In genomic region chr12:64083285-64084210, GRCh38 we compare ENCODE assay signal across 8 cellular contexts.
A peak's percentile ranks its signal among the peaks of the same experiment; 100 is the strongest.
DNase-seq lines count a peak whose midpoint lies in the region; ATAC-seq and TF ChIP-seq lines count a peak whose summit lies in the region.

No MANE protein-coding gene starts in this region.

- no TSS peak for BruUV-seq in Caco-2 (replicated peaks; lab: Mats Ljungman, UMichigan)

- no peaks in the 10 kb centered on the region; the same call in 1 of the 2 replicates for H3K36me3 ChIP-seq in Caco-2 (ENCODE audit: control insufficient read depth, insufficient read depth, low read length)

- no peak for TF ChIP-seq CTCF in HFFc6 (IDR thresholded peaks at IDR 0.05)
- TF ChIP-seq CTCF in Caco-2 (IDR thresholded peaks at IDR 0.05; ENCODE audit: insufficient read depth in 1 of 2, low read depth in 1 of 2, low read length in 1 of 2, severe bottlenecking in 1 of 2, unreplicated experiment in 1 of 2): no peak

- H3K27ac ChIP-seq in angular gyrus (ENCODE audit: low read depth, low read length): peak overlapping the region; percentile 9

- CTCF ChIA-PET in Caco-2 (lab: Charles Lee): no interaction called here

- peak overlapping the region; percentile 69 for H3K27ac Mint-ChIP-seq in HFFc6
- no peak overlapping the region for H3K27ac Mint-ChIP-seq in Caco-2 (ENCODE audit: unreplicated experiment)

- H3K9me3 Mint-ChIP-seq in HFFc6 (no peaks in the 10 kb centered on the region), Caco-2 (ENCODE audit: unreplicated experiment) (no peaks in the 10 kb centered on the region)

- H3K27me3 Mint-ChIP-seq in HFFc6 (ENCODE audit: insufficient read depth) (no peaks in the 10 kb centered on the region; the same call in 1 of the 2 replicates), Caco-2 (ENCODE audit: insufficient read depth, unreplicated experiment) (no peaks in the 10 kb centered on the region)

- H3K4me1 ChIP-seq in Caco-2: peaks cover 19% of the 10 kb centered on the region

- POLR2A ChIA-PET in Caco-2 (lab: Charles Lee): no interaction called here

- H3K4me3 Mint-ChIP-seq in HFFc6 (peak overlapping the region; percentile 36; the same call in 1 of the 2 replicates), Caco-2 (ENCODE audit: unreplicated experiment) (no peak overlapping the region)

- ATAC-seq in HG03571 (IDR thresholded peaks at IDR 0.05; ENCODE audit: unreplicated experiment): no peak
- no peak for ATAC-seq in HG03469 (IDR thresholded peaks at IDR 0.05; ENCODE audit: unreplicated experiment)

- H3K4me1 Mint-ChIP-seq in HFFc6 (ENCODE audit: low read depth) (peaks cover 71% of the 10 kb centered on the region), Caco-2 (ENCODE audit: low read depth, unreplicated experiment) (peaks cover 14% of the 10 kb centered on the region)

- intact Hi-C loops in Caco-2 (cut with micrococcal nuclease; ENCODE audit: unreplicated experiment): loop anchor here (10.0 kb wide), 1 partner anchor 91 kb away; no protein-coding TSS in a partner anchor

- DNase-seq in HFFc6: peak; percentile 86
- peak; percentile 81 for DNase-seq in inferior parietal cortex (ENCODE audit: extremely low spot score)
- peak; percentile 90 for DNase-seq in superior temporal gyrus (ENCODE audit: extremely low spot score)
- no peak for DNase-seq in Caco-2
- DNase-seq in T-helper 1 cell: no peak

- peaks cover 48% of the 10 kb centered on the region for H3K36me3 Mint-ChIP-seq in HFFc6 (ENCODE audit: low read depth)
- H3K36me3 Mint-ChIP-seq in Caco-2 (ENCODE audit: insufficient read depth, unreplicated experiment): peaks cover 24% of the 10 kb centered on the region

- H3K4me3 ChIP-seq in Caco-2 (ENCODE audit: low read depth, low read length): no peak overlapping the region

- no peaks in the 10 kb centered on the region for H3K9me3 ChIP-seq in Caco-2

- no peaks in the 10 kb centered on the region for H3K27me3 ChIP-seq in Caco-2 (replicated peaks; ENCODE audit: control insufficient read depth, insufficient read depth, low read length)

Comparison
In these comparisons a context has a peak if more than half of its experiments do, and no peak if none do; other contexts are left out.
1. DNase-seq: peak in HFFc6 (single experiment), inferior parietal cortex (single experiment) and superior temporal gyrus (single experiment); none in Caco-2 (0 of 2) and T-helper 1 cell (0 of 5).